ENCODE assay signal across 1 cellular context in the genomic region with DNA sequence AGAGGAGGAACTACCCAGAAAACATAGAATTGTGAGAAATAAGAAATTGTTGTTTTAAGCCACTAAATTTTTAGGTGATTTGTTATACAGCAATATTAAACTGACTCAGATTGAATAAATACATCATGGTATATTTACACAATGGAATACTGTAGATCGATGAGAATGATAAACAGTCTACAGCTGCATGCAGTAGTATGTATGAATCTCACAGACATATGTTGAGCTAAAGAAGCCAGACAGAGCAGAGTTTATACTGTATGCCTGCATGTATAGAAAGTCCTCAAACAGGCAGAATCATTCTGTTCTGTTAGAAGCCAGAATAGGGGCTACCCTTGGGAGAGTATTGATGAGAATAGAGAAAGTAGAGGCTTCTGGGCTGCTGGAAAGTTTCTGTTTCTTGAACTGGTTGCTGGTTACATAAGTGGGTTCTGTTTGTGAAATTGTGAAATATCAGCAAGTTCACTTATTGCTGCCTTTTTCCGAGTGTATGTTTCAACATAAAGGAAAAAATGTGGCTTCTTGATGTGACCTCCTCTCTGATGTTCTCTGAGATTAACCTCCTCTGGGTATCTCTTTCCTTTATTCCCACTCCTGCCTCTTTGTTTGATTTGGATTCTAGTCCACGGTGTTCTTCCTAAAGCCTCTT.
TF ChIP-seq lines count a peak whose summit lies in the region.

No MANE protein-coding gene starts in this region.

TF ChIP-seq in K562, 482 proteins besides CTCF, POLR2A, EP300 and RAD21:
- TF ChIP-seq NFE2L1 (tag; IDR thresholded peaks at IDR 0.05; ENCODE audit: borderline replicate concordance, low read depth) (no peak), ZNF436 (CRISPR knock-in tag; IDR thresholded peaks at IDR 0.05) (no peak), MCM3 (IDR thresholded peaks at IDR 0.05) (no peak), HSF4 (CRISPR knock-in tag; IDR thresholded peaks at IDR 0.05; ENCODE audit: borderline replicate concordance) (no peak), POLR3G (IDR thresholded peaks at IDR 0.05; ENCODE audit: extremely low read depth, insufficient read length, insufficient replicate concordance) (no peak), SMARCA4 (IDR thresholded peaks at IDR 0.05) (no peak), CEBPB (tag; IDR thresholded peaks at IDR 0.05) (peak; percentile 64), MYC (IDR thresholded peaks at IDR 0.05; ENCODE audit: low read depth, low read length) (no peak), MYC (CRISPR knock-in tag; IDR thresholded peaks at IDR 0.05; ENCODE audit: borderline replicate concordance, low read depth) (no peak), ZNF778 (CRISPR knock-in tag; IDR thresholded peaks at IDR 0.05) (no peak), NR3C1 (CRISPR knock-in tag; IDR thresholded peaks at IDR 0.05) (no peak), NR2C1 (IDR thresholded peaks at IDR 0.05) (no peak), NR2C1 (tag; IDR thresholded peaks at IDR 0.05) (no peak), EWSR1 (IDR thresholded peaks at IDR 0.05; ENCODE audit: borderline replicate concordance, low read depth, partially characterized antibody) (no peak), CEBPG (CRISPR knock-in tag; IDR thresholded peaks at IDR 0.05) (no peak), CEBPG (tag; conservative IDR thresholded peaks at IDR 0.05 in 1 of 2, IDR thresholded peaks at IDR 0.05 in 1 of 2) (peak in 1 of 2 experiments; percentile 45; a peak in 1 of 4 replicates)
- TF ChIP-seq, protein P1, sequence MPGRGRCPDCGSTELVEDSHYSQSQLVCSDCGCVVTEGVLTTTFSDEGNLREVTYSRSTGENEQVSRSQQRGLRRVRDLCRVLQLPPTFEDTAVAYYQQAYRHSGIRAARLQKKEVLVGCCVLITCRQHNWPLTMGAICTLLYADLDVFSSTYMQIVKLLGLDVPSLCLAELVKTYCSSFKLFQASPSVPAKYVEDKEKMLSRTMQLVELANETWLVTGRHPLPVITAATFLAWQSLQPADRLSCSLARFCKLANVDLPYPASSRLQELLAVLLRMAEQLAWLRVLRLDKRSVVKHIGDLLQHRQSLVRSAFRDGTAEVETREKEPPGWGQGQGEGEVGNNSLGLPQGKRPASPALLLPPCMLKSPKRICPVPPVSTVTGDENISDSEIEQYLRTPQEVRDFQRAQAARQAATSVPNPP (IDR thresholded peaks at IDR 0.05; ENCODE audit: borderline replicate concordance, insufficient read depth, insufficient read length), result no peak
- TF ChIP-seq, protein P2, sequence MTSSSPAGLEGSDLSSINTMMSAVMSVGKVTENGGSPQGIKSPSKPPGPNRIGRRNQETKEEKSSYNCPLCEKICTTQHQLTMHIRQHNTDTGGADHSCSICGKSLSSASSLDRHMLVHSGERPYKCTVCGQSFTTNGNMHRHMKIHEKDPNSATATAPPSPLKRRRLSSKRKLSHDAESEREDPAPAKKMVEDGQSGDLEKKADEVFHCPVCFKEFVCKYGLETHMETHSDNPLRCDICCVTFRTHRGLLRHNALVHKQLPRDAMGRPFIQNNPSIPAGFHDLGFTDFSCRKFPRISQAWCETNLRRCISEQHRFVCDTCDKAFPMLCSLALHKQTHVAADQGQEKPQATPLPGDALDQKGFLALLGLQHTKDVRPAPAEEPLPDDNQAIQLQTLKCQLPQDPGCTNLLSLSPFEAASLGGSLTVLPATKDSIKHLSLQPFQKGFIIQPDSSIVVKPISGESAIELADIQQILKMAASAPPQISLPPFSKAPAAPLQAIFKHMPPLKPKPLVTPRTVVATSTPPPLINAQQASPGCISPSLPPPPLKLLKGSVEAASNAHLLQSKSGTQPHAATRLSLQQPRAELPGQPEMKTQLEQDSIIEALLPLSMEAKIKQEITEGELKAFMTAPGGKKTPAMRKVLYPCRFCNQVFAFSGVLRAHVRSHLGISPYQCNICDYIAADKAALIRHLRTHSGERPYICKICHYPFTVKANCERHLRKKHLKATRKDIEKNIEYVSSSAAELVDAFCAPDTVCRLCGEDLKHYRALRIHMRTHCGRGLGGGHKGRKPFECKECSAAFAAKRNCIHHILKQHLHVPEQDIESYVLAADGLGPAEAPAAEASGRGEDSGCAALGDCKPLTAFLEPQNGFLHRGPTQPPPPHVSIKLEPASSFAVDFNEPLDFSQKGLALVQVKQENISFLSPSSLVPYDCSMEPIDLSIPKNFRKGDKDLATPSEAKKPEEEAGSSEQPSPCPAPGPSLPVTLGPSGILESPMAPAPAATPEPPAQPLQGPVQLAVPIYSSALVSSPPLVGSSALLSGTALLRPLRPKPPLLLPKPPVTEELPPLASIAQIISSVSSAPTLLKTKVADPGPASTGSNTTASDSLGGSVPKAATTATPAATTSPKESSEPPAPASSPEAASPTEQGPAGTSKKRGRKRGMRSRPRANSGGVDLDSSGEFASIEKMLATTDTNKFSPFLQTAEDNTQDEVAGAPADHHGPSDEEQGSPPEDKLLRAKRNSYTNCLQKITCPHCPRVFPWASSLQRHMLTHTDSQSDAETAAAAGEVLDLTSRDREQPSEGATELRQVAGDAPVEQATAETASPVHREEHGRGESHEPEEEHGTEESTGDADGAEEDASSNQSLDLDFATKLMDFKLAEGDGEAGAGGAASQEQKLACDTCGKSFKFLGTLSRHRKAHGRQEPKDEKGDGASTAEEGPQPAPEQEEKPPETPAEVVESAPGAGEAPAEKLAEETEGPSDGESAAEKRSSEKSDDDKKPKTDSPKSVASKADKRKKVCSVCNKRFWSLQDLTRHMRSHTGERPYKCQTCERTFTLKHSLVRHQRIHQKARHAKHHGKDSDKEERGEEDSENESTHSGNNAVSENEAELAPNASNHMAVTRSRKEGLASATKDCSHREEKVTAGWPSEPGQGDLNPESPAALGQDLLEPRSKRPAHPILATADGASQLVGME (CRISPR knock-in tag; IDR thresholded peaks at IDR 0.05), result no peak
- TF ChIP-seq, protein P3, sequence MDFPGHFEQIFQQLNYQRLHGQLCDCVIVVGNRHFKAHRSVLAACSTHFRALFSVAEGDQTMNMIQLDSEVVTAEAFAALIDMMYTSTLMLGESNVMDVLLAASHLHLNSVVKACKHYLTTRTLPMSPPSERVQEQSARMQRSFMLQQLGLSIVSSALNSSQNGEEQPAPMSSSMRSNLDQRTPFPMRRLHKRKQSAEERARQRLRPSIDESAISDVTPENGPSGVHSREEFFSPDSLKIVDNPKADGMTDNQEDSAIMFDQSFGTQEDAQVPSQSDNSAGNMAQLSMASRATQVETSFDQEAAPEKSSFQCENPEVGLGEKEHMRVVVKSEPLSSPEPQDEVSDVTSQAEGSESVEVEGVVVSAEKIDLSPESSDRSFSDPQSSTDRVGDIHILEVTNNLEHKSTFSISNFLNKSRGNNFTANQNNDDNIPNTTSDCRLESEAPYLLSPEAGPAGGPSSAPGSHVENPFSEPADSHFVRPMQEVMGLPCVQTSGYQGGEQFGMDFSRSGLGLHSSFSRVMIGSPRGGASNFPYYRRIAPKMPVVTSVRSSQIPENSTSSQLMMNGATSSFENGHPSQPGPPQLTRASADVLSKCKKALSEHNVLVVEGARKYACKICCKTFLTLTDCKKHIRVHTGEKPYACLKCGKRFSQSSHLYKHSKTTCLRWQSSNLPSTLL (IDR thresholded peaks at IDR 0.05), result no peak
